ENCODE assay signal across 11 cellular contexts in the genomic region with DNA sequence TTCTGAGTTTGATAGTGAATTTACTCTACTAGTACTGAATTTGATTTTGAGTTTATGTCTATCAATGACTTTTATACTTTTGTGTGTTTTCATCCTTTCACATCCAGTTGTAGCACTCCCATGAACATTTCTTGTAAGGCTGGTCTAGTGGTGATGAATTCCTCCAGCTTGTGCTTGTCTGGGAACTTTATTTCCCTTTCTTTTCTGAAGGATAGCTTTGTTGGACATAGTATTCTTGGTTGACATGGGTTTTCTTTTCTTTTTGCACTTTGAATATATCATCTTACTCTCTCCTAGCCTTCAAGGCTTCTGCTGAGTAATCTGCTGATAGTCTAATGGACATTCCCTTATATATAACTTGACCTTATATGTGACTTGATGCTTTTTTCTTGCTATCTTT. TPM values are rescaled to one million over a fixed set of nuclear protein-coding genes. Genes with fewer than 3 reads are reported as not detected.
"Had no signal": no experiment of that assay in that cellular context is flagged by ENCODE, and none has a peak within 500 bp of the region (broad histone marks: within the 10 kb centered on the region; RNA-seq: fewer than 3 reads in every experiment).

No MANE protein-coding gene starts in this region.

- H3K4me2 ChIP-seq: KMS-11 had no signal

- H3K4me3 ChIP-seq: GM23248, HAP-1 had no signal

- H3K36me3 ChIP-seq: HAP-1 had no signal

- H3K4me1 ChIP-seq: HAP-1 had no signal

- H3K27ac ChIP-seq: GM23248, HL-60, KMS-11 had no signal

- H3K9ac ChIP-seq: GM23248, KMS-11 had no signal

- DNase-seq: GM23248, GOT3, H7, HFFc6, IMR-90, KBM-7 had no signal

- H2AFZ ChIP-seq: GM23248 had no signal

RNA-seq across cellular contexts. Expression of gene IL2, which starts 32.5 kb away (rescaled TPM):
- total RNA-seq: GM23248, H4, H7, HFFc6, HT1080, IMR-90 had no signal
- polyA plus RNA-seq: GM23248, IMR-90 had no signal
